In the genomic region with DNA sequence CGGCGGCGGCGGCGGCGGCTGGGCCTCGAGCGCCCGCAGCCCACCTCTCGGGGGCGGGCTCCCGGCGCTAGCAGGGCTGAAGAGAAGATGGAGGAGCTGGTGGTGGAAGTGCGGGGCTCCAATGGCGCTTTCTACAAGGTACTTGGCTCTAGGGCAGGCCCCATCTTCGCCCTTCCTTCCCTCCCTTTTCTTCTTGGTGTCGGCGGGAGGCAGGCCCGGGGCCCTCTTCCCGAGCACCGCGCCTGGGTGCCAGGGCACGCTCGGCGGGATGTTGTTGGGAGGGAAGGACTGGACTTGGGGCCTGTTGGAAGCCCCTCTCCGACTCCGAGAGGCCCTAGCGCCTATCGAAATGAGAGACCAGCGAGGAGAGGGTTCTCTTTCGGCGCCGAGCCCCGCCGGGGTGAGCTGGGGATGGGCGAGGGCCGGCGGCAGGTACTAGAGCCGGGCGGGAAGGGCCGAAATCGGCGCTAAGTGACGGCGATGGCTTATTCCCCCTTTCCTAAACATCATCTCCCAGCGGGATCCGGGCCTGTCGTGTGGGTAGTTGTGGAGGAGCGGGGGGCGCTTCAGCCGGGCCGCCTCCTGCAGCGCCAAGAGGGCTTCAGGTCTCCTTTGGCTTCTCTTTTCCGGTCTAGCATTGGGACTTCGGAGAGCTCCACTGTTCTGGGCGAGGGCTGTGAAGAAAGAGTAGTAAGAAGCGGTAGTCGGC, we compare ENCODE assay signal across 8 cellular contexts. TPM values are rescaled to one million over a fixed set of nuclear protein-coding genes. Genes with fewer than 3 reads are reported as not detected.
DNase-seq lines count a peak whose midpoint lies in the region; ATAC-seq and TF ChIP-seq lines count a peak whose summit lies in the region.

No MANE protein-coding gene starts in this region.

- intact Hi-C loops in gastrocnemius medialis (cut with DNase I; ENCODE audit: low total_unique reads), result no loop called here

- H3K4me1 ChIP-seq in iPS-15b (ENCODE audit: control insufficient read depth, insufficient read depth, low read length), result no peaks in the 10 kb centered on the region
- peaks cover 6 to 20% of the 10 kb centered on the region in 2 donors for H3K4me1 ChIP-seq in gastrocnemius medialis

- H3K9me3 ChIP-seq in SU-DHL-6 (ENCODE audit: insufficient read depth, low read length) (no peaks in the 10 kb centered on the region), iPS-15b (ENCODE audit: control insufficient read depth, insufficient read depth, low read length) (peaks cover 2% of the 10 kb centered on the region), gastrocnemius medialis (no peaks in the 10 kb centered on the region)

- H3K79me2 ChIP-seq in SU-DHL-6 (ENCODE audit: insufficient read depth, low read length), result peaks cover 41% of the 10 kb centered on the region

- H3K9me2 ChIP-seq in SU-DHL-6 (replicated peaks; ENCODE audit: insufficient read depth, low read length), result no peaks in the 10 kb centered on the region

- H4K20me1 ChIP-seq in SU-DHL-6 (ENCODE audit: low read depth, low read length), result peaks cover 26% of the 10 kb centered on the region

- H3K27me3 ChIP-seq in SU-DHL-6 (ENCODE audit: low read length), result no peaks in the 10 kb centered on the region
- no peaks in the 10 kb centered on the region for H3K27me3 ChIP-seq in brain microvascular endothelial cell (replicated peaks)
- peaks cover 4% of the 10 kb centered on the region for H3K27me3 ChIP-seq in iPS-15b (ENCODE audit: control insufficient read depth, insufficient read depth, low read length)
- H3K27me3 ChIP-seq in gastrocnemius medialis, result no peaks in the 10 kb centered on the region

- no peaks in the 10 kb centered on the region for H3F3A ChIP-seq in SU-DHL-6 (ENCODE audit: insufficient read depth)

- ATAC-seq in GM21390 (IDR thresholded peaks at IDR 0.05; ENCODE audit: unreplicated experiment) (peak; percentile 40), gastrocnemius medialis (peak; percentile 34 to 42)

- H3K36me3 ChIP-seq in SU-DHL-6 (ENCODE audit: low read length) (no peaks in the 10 kb centered on the region), brain microvascular endothelial cell (replicated peaks) (no peaks in the 10 kb centered on the region), iPS-15b (ENCODE audit: control insufficient read depth, insufficient read depth, low read length) (peaks cover 7% of the 10 kb centered on the region), gastrocnemius medialis (no peaks in the 10 kb centered on the region)

- peak overlapping the region; percentile 92 for H3K4me2 ChIP-seq in SU-DHL-6 (ENCODE audit: low read depth, low read length, poor library complexity, severe bottlenecking)

- TF ChIP-seq CTCF in SU-DHL-6 (IDR thresholded peaks at IDR 0.05; ENCODE audit: insufficient read depth, low read length, poor library complexity, severe bottlenecking) (no peak), brain microvascular endothelial cell (IDR thresholded peaks at IDR 0.05; ENCODE audit: low read depth, low read length, missing control alignments) (no peak), gastrocnemius medialis (IDR thresholded peaks at IDR 0.05 in 4 of 5, conservative IDR thresholded peaks at IDR 0.05 in 1 of 5) (no peak)

- peak; percentile 40 for DNase-seq in EL
- peak; percentile 65 for DNase-seq in HT-29 (ENCODE audit: low spot score)
- peak; percentile 14 for DNase-seq in brain microvascular endothelial cell
- peak in 1 of 2 donors; percentile 15 for DNase-seq in gastrocnemius medialis
- DNase-seq in GDM1 (lab: John Stamatoyannopoulos, UW), result no peak

- H3K27ac ChIP-seq in SU-DHL-6 (ENCODE audit: low read depth, low read length), result peak overlapping the region; percentile 66
- H3K27ac ChIP-seq in brain microvascular endothelial cell, result peak overlapping the region; percentile 71
- peak overlapping the region; percentile 90 to 95 (median 93) for H3K27ac ChIP-seq in gastrocnemius medialis

- H3K9ac ChIP-seq in SU-DHL-6 (ENCODE audit: low read length), result peak overlapping the region; percentile 92
- H3K9ac ChIP-seq in iPS-15b (ENCODE audit: low read depth, low read length), result peak overlapping the region; percentile 54

- in situ Hi-C loops in brain microvascular endothelial cell (cut with HindIII; ENCODE audit: low pct_ligation_motif_present, low sequenced_read_pairs) (no loop called here), gastrocnemius medialis (cut with MboI; ENCODE audit: low sequenced_read_pairs in 4 of 4) (loop anchor here in 1 of 4 donors (25.0 kb wide), 1 partner anchor 1725 kb away; a partner anchor contains a TSS)

- peak overlapping the region; percentile 74 for H3K4me3 ChIP-seq in SU-DHL-6 (ENCODE audit: insufficient read depth, low read length, poor library complexity, severe bottlenecking)
- peak overlapping the region; percentile 67 for H3K4me3 ChIP-seq in brain microvascular endothelial cell (ENCODE audit: low read depth, low read length)
- peak overlapping the region; percentile 68 for H3K4me3 ChIP-seq in iPS-15b (ENCODE audit: low read depth, low read length)
- H3K4me3 ChIP-seq in gastrocnemius medialis, result peak overlapping the region; percentile 70 to 84 (median 80)

- no peak for TF ChIP-seq POLR2A in gastrocnemius medialis (IDR thresholded peaks at IDR 0.05)

- peak overlapping the region; percentile 74 for H2AFZ ChIP-seq in SU-DHL-6 (ENCODE audit: low read depth, low read length, severe bottlenecking)

RNA-seq across cellular contexts. Expression of a gene that starts 0.5 kb away (rescaled TPM):
- 24.8 and 29.6 TPM in 2 replicates for total RNA-seq in HT-29 (2014; rRNA removed; shearing (Covaris generic))
- total RNA-seq in gastrocnemius medialis, result 10 to 100 TPM in 1 of 4 donors, 1 to 10 TPM in 3; 5.2 to 10.1 (median 6.7) TPM
